Comparison of ENCODE assay signal across 8 cellular contexts in the genomic region with DNA sequence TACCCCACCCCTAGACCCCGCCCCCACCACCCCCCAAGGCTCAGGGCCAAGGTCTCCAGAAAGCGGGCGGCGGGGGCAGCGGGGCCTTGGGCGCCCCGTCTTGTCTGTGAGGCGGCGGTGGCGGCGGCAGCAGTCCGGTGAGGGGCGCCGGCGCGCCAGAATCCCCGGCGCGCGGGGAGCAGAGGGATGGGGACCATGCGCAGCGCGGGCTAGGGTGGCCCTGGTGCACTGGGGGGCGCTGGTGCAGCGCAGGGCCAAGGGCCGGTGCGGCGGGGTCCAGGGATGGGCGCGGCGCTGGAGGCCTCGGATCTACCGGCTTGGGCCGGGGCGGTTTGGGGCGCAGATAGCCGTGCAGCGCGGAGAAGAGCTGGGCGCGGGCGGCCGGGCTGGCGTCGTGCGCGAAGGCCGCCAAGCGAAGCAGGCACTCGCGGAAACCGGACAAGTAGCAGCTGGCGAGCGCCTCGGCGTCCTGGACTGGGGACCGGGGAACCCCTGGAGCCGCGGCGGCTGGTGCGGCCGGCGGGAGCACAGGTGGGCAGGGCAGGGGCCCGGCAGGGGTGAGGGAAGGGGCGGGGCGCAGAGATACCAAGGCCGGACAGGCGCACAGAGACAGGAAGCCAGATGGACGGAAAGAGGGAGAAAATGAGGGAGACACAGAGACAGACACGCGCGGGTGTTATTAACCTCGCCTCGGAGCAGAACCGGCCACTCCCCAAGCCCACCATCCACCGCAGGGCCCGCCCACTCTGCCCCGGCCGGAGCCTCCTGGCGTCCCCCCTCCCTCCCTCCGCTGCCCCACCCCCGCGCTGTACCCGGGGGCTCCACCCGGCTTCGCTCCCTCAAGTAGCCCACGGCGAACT. TPM values are rescaled to one million over a fixed set of nuclear protein-coding genes. Genes with fewer than 3 reads are reported as not detected.
DNase-seq lines count a peak whose midpoint lies in the region; ATAC-seq and TF ChIP-seq lines count a peak whose summit lies in the region.

No MANE protein-coding gene starts in this region.

- no peaks in the 10 kb centered on the region for H3K9me3 ChIP-seq in SK-N-MC (ENCODE audit: low read depth, low read length)

- no peak overlapping the region for H3K9ac ChIP-seq in SK-N-MC (ENCODE audit: insufficient read length)

- no peak overlapping the region for H3K27ac ChIP-seq in SK-N-MC

- no peak for ATAC-seq in HG03378 (IDR thresholded peaks at IDR 0.05; ENCODE audit: unreplicated experiment)

- TF ChIP-seq CTCF in kidney epithelial cell (IDR thresholded peaks at IDR 0.05; ENCODE audit: insufficient read depth, low read length, poor library complexity, severe bottlenecking) = peak; percentile 37

- H3K36me3 ChIP-seq in SK-N-MC (ENCODE audit: insufficient read depth, low read length) (no peaks in the 10 kb centered on the region), kidney epithelial cell (ENCODE audit: control insufficient read depth, insufficient read depth, low read length) (no peaks in the 10 kb centered on the region)

- H3K4me3 ChIP-seq in SK-N-MC (peak overlapping the region; percentile 97), kidney epithelial cell (ENCODE audit: low read depth, low read length) (peak overlapping the region; percentile 38)

- peaks cover 32% of the 10 kb centered on the region for H3K27me3 ChIP-seq in kidney epithelial cell (ENCODE audit: control insufficient read depth, insufficient read depth, low read length)

- peak; percentile 85 for DNase-seq in NCI-H82 (lab: John Stamatoyannopoulos, UW)
- DNase-seq in NCI-H82 treated with DMSO at 0.1 percent for 48 hours (lab: John Stamatoyannopoulos, UW; ENCODE audit: unreplicated experiment) = no peak
- DNase-seq in HT1080 (ENCODE audit: low read depth) = peak; percentile 74
- no peak for DNase-seq in SK-N-MC (ENCODE audit: low read depth, low spot score)
- peak; percentile 48 for DNase-seq in cerebellum (ENCODE audit: low spot score)
- DNase-seq in kidney epithelial cell (ENCODE audit: low read depth) = no peak
- DNase-seq in stimulated activated CD4-positive, alpha-beta T cell treated with anti-CD3 and anti-CD28 coated beads, Interleukin-12 subunit alpha, Interleukin-12 subunit beta, amount 100 ng/mL, for 4 hours = peak; percentile 54

RNA-seq across cellular contexts. Expression of a gene that starts 2.1 kb away (rescaled TPM):
- total RNA-seq in HT1080 (2014; rRNA removed; shearing (Covaris generic)) = 0.43 and 1.8 TPM in 2 replicates
- polyA plus RNA-seq in HT1080 (2015; cell fraction: cytosol; rRNA removed) = 0.37 and 0.79 TPM in 2 replicates
- 1.9 and 3.0 TPM in 2 replicates for polyA plus RNA-seq in HT1080 (2015; cell fraction: nucleus; rRNA removed)
- total RNA-seq in cerebellum (0.73 TPM), kidney epithelial cell (1.8 TPM in 1 of 2 replicates, not detected in the other)

RNA-seq across cellular contexts. Expression of a gene that starts 3.4 kb away (rescaled TPM):
- 0.60 and 1.0 TPM in 2 replicates for total RNA-seq in HT1080 (2014; rRNA removed; shearing (Covaris generic))
- polyA plus RNA-seq in HT1080 (2015; cell fraction: cytosol; rRNA removed) = 1.4 and 2.7 TPM in 2 replicates
- polyA plus RNA-seq in HT1080 (2015; cell fraction: nucleus; rRNA removed) = 1.9 and 2.1 TPM in 2 replicates
- 0.45 TPM for total RNA-seq in cerebellum
- 0.75 and 2.5 TPM in 2 replicates for total RNA-seq in kidney epithelial cell

RNA-seq across cellular contexts. Expression of a gene that starts 30.4 kb away (rescaled TPM):
- 3.2 and 5.2 TPM in 2 replicates for total RNA-seq in HT1080 (2014; rRNA removed; shearing (Covaris generic))
- 3.2 and 4.2 TPM in 2 replicates for polyA plus RNA-seq in HT1080 (2015; cell fraction: cytosol; rRNA removed)
- 11.2 and 19.3 TPM in 2 replicates for polyA plus RNA-seq in HT1080 (2015; cell fraction: nucleus; rRNA removed)
- total RNA-seq in cerebellum (7.7 TPM), kidney epithelial cell (11.0 and 19.4 TPM in 2 replicates)

RNA-seq across cellular contexts. Expression of a gene that starts 34.2 kb away (rescaled TPM):
- 0.51 TPM in 1 of 2 replicates, not detected in the other for total RNA-seq in HT1080 (2014; rRNA removed; shearing (Covaris generic))
- polyA plus RNA-seq in HT1080 (2015; cell fraction: cytosol; rRNA removed) = 0.12 TPM in 1 of 2 replicates, not detected in the other
- not detected in 2 replicates for polyA plus RNA-seq in HT1080 (2015; cell fraction: nucleus; rRNA removed)
- total RNA-seq in cerebellum (not detected), kidney epithelial cell (0.08 and 1.2 TPM in 2 replicates)

RNA-seq across cellular contexts. Expression of a gene that starts 41.0 kb away (rescaled TPM):
- total RNA-seq in HT1080 (2014; rRNA removed; shearing (Covaris generic)) = 2.7 and 4.6 TPM in 2 replicates
- 28.6 and 32.3 TPM in 2 replicates for polyA plus RNA-seq in HT1080 (2015; cell fraction: cytosol; rRNA removed)
- 42.1 and 43.6 TPM in 2 replicates for polyA plus RNA-seq in HT1080 (2015; cell fraction: nucleus; rRNA removed)
- total RNA-seq in cerebellum (29.9 TPM), kidney epithelial cell (7.0 and 8.0 TPM in 2 replicates)

Comparison
In these comparisons a context has a peak if more than half of its experiments do, and no peak if none do; other contexts are left out.
1. DNase-seq: peak in NCI-H82 (single experiment), HT1080 (single experiment), cerebellum (single experiment) and stimulated activated CD4-positive, alpha-beta T cell treated with anti-CD3 and anti-CD28 coated beads, Interleukin-12 subunit alpha, Interleukin-12 subunit beta, amount 100 ng/mL, for 4 hours (single experiment); none in NCI-H82 treated with DMSO at 0.1 percent for 48 hours (single experiment), SK-N-MC (single experiment) and kidney epithelial cell (single experiment).